In genomic region chr22:47357086-47357485, GRCh38 we compare ENCODE assay signal across 20 cellular contexts.
"Had no signal": no experiment of that assay in that cellular context is flagged by ENCODE, and none has a peak within 500 bp of the region (broad histone marks: within the 10 kb centered on the region; RNA-seq: fewer than 3 reads in every experiment).

No MANE protein-coding gene starts in this region.

- H3K9me3 ChIP-seq: pancreas, prostate gland, right lobe of liver, uterus had no signal

- H3K27ac Mint-ChIP-seq: naive thymus-derived CD8-positive, alpha-beta T cell; neural progenitor cell; stimulated activated memory B cell treated with anti-CD40 and anti-IgM and Interleukin-4, amounts not matched to agents 10 μg/mL and 1 μg/mL and 100 μg/mL, for 72 hours; stimulated activated naive CD8-positive, alpha-beta T cell treated with anti-CD3 and anti-CD28 coated beads, Interleukin-15, Interleukin-2, amounts not matched to agents 100 ng/mL and 50 ng/mL, for 24 hours had no signal

- H3K36me3 ChIP-seq: neural progenitor cell, pancreas, prostate gland, right lobe of liver, transverse colon, uterus had no signal

- H3K4me2 ChIP-seq: hepatocyte, neural progenitor cell had no signal

- ATAC-seq: mucosa of descending colon; naive thymus-derived CD8-positive, alpha-beta T cell; pancreas; right lobe of liver; stimulated activated memory B cell treated with anti-CD40 and anti-IgM and Interleukin-4, amounts not matched to agents 10 μg/mL and 1 μg/mL and 100 μg/mL, for 72 hours had no signal

- H3K4me3 ChIP-seq: coronary artery, hepatocyte, mucosa of descending colon, neural progenitor cell, pancreas, prostate gland, right lobe of liver, transverse colon, uterus had no signal

- H3K27ac ChIP-seq: coronary artery, hepatocyte, neural progenitor cell, pancreas, prostate gland, right lobe of liver, transverse colon, uterus had no signal

- H3K4me1 ChIP-seq: neural progenitor cell, pancreas, prostate gland, right lobe of liver, transverse colon, uterus had no signal

- H2AFZ ChIP-seq: hepatocyte, neural progenitor cell had no signal

- H3K9ac ChIP-seq: neural progenitor cell had no signal

- H3K4me1 Mint-ChIP-seq: stimulated activated memory B cell treated with anti-CD40 and anti-IgM and Interleukin-4, amounts not matched to agents 10 μg/mL and 1 μg/mL and 100 μg/mL, for 72 hours had no signal

- H3K27me3 ChIP-seq: hepatocyte, neural progenitor cell, pancreas, right lobe of liver, transverse colon, uterus had no signal

- H3K27me3 Mint-ChIP-seq: stimulated activated memory B cell treated with anti-CD40 and anti-IgM and Interleukin-4, amounts not matched to agents 10 μg/mL and 1 μg/mL and 100 μg/mL, for 72 hours; stimulated activated naive CD8-positive, alpha-beta T cell treated with anti-CD3 and anti-CD28 coated beads, Interleukin-15, Interleukin-2, amounts not matched to agents 100 ng/mL and 50 ng/mL, for 24 hours had no signal

- H3K4me3 Mint-ChIP-seq: naive thymus-derived CD8-positive, alpha-beta T cell; neural progenitor cell; stimulated activated memory B cell treated with anti-CD40 and anti-IgM and Interleukin-4, amounts not matched to agents 10 μg/mL and 1 μg/mL and 100 μg/mL, for 72 hours; stimulated activated naive CD8-positive, alpha-beta T cell treated with anti-CD3 and anti-CD28 coated beads, Interleukin-15, Interleukin-2, amounts not matched to agents 100 ng/mL and 50 ng/mL, for 24 hours had no signal

- FAIRE-seq: pancreas had no signal

- H3K36me3 Mint-ChIP-seq: naive thymus-derived CD8-positive, alpha-beta T cell; neural progenitor cell; stimulated activated memory B cell treated with anti-CD40 and anti-IgM and Interleukin-4, amounts not matched to agents 10 μg/mL and 1 μg/mL and 100 μg/mL, for 72 hours had no signal

- DNase-seq: effector CD8-positive, alpha-beta T cell; foreskin melanocyte; kidney glomerular epithelial cell; mammary epithelial cell; mucosa of descending colon; naive thymus-derived CD8-positive, alpha-beta T cell; occipital lobe; stimulated activated CD4-positive, alpha-beta T cell treated with anti-CD3 and anti-CD28 coated beads, Interleukin-15, amount 100 ng/mL, for 24 hours; stimulated activated CD4-positive, alpha-beta T cell treated with anti-CD3 and anti-CD28 coated beads, Interleukin-1b, Interleukin-23, amount 100 ng/mL, for 48 hours; stimulated activated CD4-positive, alpha-beta T cell treated with anti-CD3 and anti-CD28 coated beads, Interleukin-4, amount 100 ng/mL, for 24 hours; transverse colon; uterus had no signal
